In genomic region chr5:170791325-170791954, GRCh38 we compare ENCODE assay signal across 8 cellular contexts. TPM values are rescaled to one million over a fixed set of nuclear protein-coding genes. Genes with fewer than 3 reads are reported as not detected.
DNase-seq lines count a peak whose midpoint lies in the region; ATAC-seq lines count a peak whose summit lies in the region.

No MANE protein-coding gene starts in this region.

- peak; percentile 22 for DNase-seq in activated CD4-positive, alpha-beta T cell treated with anti-CD3 and anti-CD28 coated beads, Interleukin-2, amount 10 ng/mL, durations not matched to agents 7 days and 5 days
- DNase-seq in activated CD4-positive, alpha-beta T cell treated with anti-CD3 and anti-CD28 coated beads for 1 hour, result no peak
- DNase-seq in NCI-H526 treated with DMSO at 0.1 percent for 48 hours (lab: John Stamatoyannopoulos, UW) (peak; percentile 10), T47D (ENCODE audit: low read depth in 1 of 2, low spot score in 1 of 2) (peak; percentile 81 to 87), iPS-NIHi7 (ENCODE audit: extremely low spot score) (peak; percentile 89), substantia nigra (lab: John Stamatoyannopoulos, UW) (peak in 37 of 49 donors; percentile 9 to 81 (median 50))

- H3K27me3 Mint-ChIP-seq in activated CD4-positive, alpha-beta T cell treated with anti-CD3 and anti-CD28 coated beads, Interleukin-2, amount 10 ng/mL, durations not matched to agents 7 days and 5 days, result no peaks in the 10 kb centered on the region

- no peaks in the 10 kb centered on the region for H3K4me1 Mint-ChIP-seq in activated CD4-positive, alpha-beta T cell treated with anti-CD3 and anti-CD28 coated beads, Interleukin-2, amount 10 ng/mL, durations not matched to agents 7 days and 5 days

- peak; percentile 67 for ATAC-seq in HG02798 (IDR thresholded peaks at IDR 0.05; ENCODE audit: poor library complexity, unreplicated experiment)
- ATAC-seq in HG03457 (IDR thresholded peaks at IDR 0.05; ENCODE audit: unreplicated experiment), result no peak

- no peak overlapping the region for H3K4me3 Mint-ChIP-seq in activated CD4-positive, alpha-beta T cell treated with anti-CD3 and anti-CD28 coated beads, Interleukin-2, amount 10 ng/mL, durations not matched to agents 7 days and 5 days

- H3K27ac Mint-ChIP-seq in activated CD4-positive, alpha-beta T cell treated with anti-CD3 and anti-CD28 coated beads, Interleukin-2, amount 10 ng/mL, durations not matched to agents 7 days and 5 days, result no peak overlapping the region

- H3K9me3 Mint-ChIP-seq in activated CD4-positive, alpha-beta T cell treated with anti-CD3 and anti-CD28 coated beads, Interleukin-2, amount 10 ng/mL, durations not matched to agents 7 days and 5 days, result no peaks in the 10 kb centered on the region

- POLR2A ChIA-PET in activated CD4-positive, alpha-beta T cell treated with anti-CD3 and anti-CD28 coated beads, Interleukin-2, amount 10 ng/mL, durations not matched to agents 7 days and 5 days (lab: Charles Lee), result no interaction called here

- H3K27ac ChIP-seq in substantia nigra (ENCODE audit: low read depth, low read length, poor library complexity, severe bottlenecking), result no peak overlapping the region

- CTCF ChIA-PET in activated CD4-positive, alpha-beta T cell treated with anti-CD3 and anti-CD28 coated beads, Interleukin-2, amount 10 ng/mL, durations not matched to agents 7 days and 5 days (lab: Charles Lee), result interaction anchor here (1.7 kb wide), 1 partner anchor 14 kb away, joined by 3 read pairs; no protein-coding TSS in a partner anchor

- in situ Hi-C loops in T47D (cut with HindIII; ENCODE audit: low pct_unique_long_range_greater_than_20kb, low sequenced_read_pairs), result no loop called here

- H3K36me3 Mint-ChIP-seq in activated CD4-positive, alpha-beta T cell treated with anti-CD3 and anti-CD28 coated beads, Interleukin-2, amount 10 ng/mL, durations not matched to agents 7 days and 5 days (ENCODE audit: low read depth), result no peaks in the 10 kb centered on the region

RNA-seq across cellular contexts. Expression of gene GABRP, which starts 7.9 kb away (rescaled TPM):
- total RNA-seq in activated CD4-positive, alpha-beta T cell treated with anti-CD3 and anti-CD28 coated beads, Interleukin-2, amount 10 ng/mL, durations not matched to agents 7 days and 5 days, result not detected
